In the genomic region with DNA sequence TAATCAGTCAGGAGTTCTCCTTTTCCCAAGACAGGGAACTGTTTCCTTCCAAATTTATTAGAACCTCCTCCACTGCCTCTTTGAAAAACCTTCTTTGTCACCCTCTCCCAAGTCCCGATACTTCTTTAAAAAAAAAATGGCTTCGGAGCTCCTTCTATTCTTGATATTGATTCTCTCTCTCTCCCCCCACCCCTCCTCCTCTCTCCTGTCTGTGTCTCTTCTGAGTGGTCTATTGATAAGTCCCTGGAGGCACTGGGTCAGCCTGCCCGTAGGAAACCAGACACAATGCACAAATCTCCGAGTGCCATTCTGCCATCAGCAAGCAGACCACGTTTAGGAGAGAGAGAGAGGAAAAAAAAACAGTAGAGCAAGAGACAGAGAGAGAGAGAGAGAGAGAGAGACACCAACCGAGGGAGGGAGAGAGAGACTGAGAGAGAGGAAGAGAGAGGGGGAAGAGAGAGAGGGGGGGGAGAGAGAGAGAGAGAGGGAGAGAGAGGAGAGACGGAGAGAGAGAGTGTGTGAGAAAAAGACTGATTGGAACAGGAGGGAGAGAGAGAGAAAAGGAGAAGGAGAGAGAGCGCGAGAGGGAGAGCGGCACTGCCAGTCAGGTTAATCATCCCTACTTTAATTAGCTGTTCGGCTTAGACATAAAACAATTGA, we compare ENCODE assay signal across 9 cellular contexts.
DNase-seq lines count a peak whose midpoint lies in the region; FAIRE-seq and TF ChIP-seq lines count a peak whose summit lies in the region.
"Had no signal": no experiment of that assay in that cellular context is flagged by ENCODE, and none has a peak within 500 bp of the region (broad histone marks: within the 10 kb centered on the region; RNA-seq: fewer than 3 reads in every experiment).

No MANE protein-coding gene starts in this region.

- H3K9me3 Mint-ChIP-seq in neural crest cell = no peaks in the 10 kb centered on the region

- H3K27ac ChIP-seq in esophagus (ENCODE audit: low read depth in 2 of 2, low read length in 1 of 2) = peak overlapping the region; percentile 8 to 15
- H3K27ac ChIP-seq: neutrophil had no signal

- no peak for FAIRE-seq in D721Med (lab: Jason Lieb, UNC)

- H3K9me3 ChIP-seq in esophagus (ENCODE audit: control insufficient read depth in 2 of 2, insufficient read depth in 1 of 2, low read depth in 1 of 2, low read length in 1 of 2) = no peaks in the 10 kb centered on the region
- H3K9me3 ChIP-seq: neutrophil had no signal

- no peaks in the 10 kb centered on the region for H3K36me3 ChIP-seq in esophagus (ENCODE audit: control insufficient read depth in 2 of 2, insufficient read depth in 2 of 2, low read length in 1 of 2)
- H3K36me3 ChIP-seq: neutrophil had no signal

- no peaks in the 10 kb centered on the region for H3K36me3 Mint-ChIP-seq in neural crest cell (ENCODE audit: low read depth)

- H3K27me3 Mint-ChIP-seq in neural crest cell (ENCODE audit: low read depth) = no peaks in the 10 kb centered on the region

- no peaks in the 10 kb centered on the region for H3K27me3 ChIP-seq in esophagus (ENCODE audit: control insufficient read depth in 1 of 2, insufficient read depth in 2 of 2, low read length in 2 of 2)

- DNase-seq in GM12864 (ENCODE audit: low read depth) (no peak), NCI-H2227 (lab: John Stamatoyannopoulos, UW; ENCODE audit: unreplicated experiment) (peak; percentile 18), neural crest cell (ENCODE audit: low read depth, low spot score) (peak; percentile 28), MV-4-11 (lab: John Stamatoyannopoulos, UW) (no peak), D721Med (ENCODE audit: insufficient read length, low spot score) (no peak), GM10248 (ENCODE audit: extremely low spot score) (no peak)
- DNase-seq in activated CD4-positive, alpha-beta T cell treated with anti-CD3 and anti-CD28 coated beads for 4 hours = no peak

- no peak for TF ChIP-seq CTCF in GM12864 (IDR thresholded peaks at IDR 0.05; ENCODE audit: low read depth, low read length, missing control alignments)
- no peak for TF ChIP-seq CTCF in neural crest cell (conservative IDR thresholded peaks at IDR 0.05)
- TF ChIP-seq CTCF in D721Med (IDR thresholded peaks at IDR 0.05; ENCODE audit: insufficient read depth, missing control alignments) = no peak
- TF ChIP-seq CTCF in GM10248 (IDR thresholded peaks at IDR 0.05; ENCODE audit: control extremely low read depth, extremely low read depth, low read depth, missing control alignments) = no peak

- no peak overlapping the region for H3K4me3 Mint-ChIP-seq in neural crest cell

- H3K4me3 ChIP-seq in GM12864 (ENCODE audit: low read depth, low read length) (peak overlapping the region; percentile 60), esophagus (ENCODE audit: low read depth in 1 of 2, low read length in 2 of 2) (peak overlapping the region; percentile 34 to 42)

- H3K4me1 ChIP-seq in esophagus (ENCODE audit: control insufficient read depth in 2 of 2, insufficient read depth in 2 of 2, low read length in 1 of 2) = no peaks in the 10 kb centered on the region

- 25 to 33% methylated on average over 11 of the region's 11 CpGs for WGBS in esophagus, 2 donors

- POLR2A ChIA-PET in GM10248 (lab: Yijun Ruan, JAX) = interaction anchor here (0.6 kb wide), 1 partner anchor 280 kb away, joined by 3 read pairs; no protein-coding TSS in a partner anchor

- CTCF ChIA-PET in GM10248 (lab: Yijun Ruan, JAX) = interaction anchor here (1.2 kb wide), 1 partner anchor 11 kb away, joined by 4 read pairs; no protein-coding TSS in a partner anchor

- H3K27ac Mint-ChIP-seq in neural crest cell (ENCODE audit: unreplicated experiment) = no peak overlapping the region

- peaks cover 15% of the 10 kb centered on the region for H3K4me1 Mint-ChIP-seq in neural crest cell

Comparison
In these comparisons a context has a peak if more than half of its experiments do, and no peak if none do; other contexts are left out.
1. DNase-seq: peak in NCI-H2227 (single experiment) and neural crest cell (single experiment); none in GM12864 (single experiment), MV-4-11 (single experiment), D721Med (single experiment), activated CD4-positive, alpha-beta T cell treated with anti-CD3 and anti-CD28 coated beads for 4 hours (0 of 2) and GM10248 (single experiment).